ENCODE assay signal across 23 cellular contexts in genomic region chr18:23694642-23695430, GRCh38. TPM values are rescaled to one million over a fixed set of nuclear protein-coding genes. Genes with fewer than 3 reads are reported as not detected.
DNase-seq lines count a peak whose midpoint lies in the region; FAIRE-seq and TF ChIP-seq lines count a peak whose summit lies in the region.
"Had no signal": no experiment of that assay in that cellular context is flagged by ENCODE, and none has a peak within 500 bp of the region (broad histone marks: within the 10 kb centered on the region; RNA-seq: fewer than 3 reads in every experiment).

No MANE protein-coding gene starts in this region.

- no peak overlapping the region for H3K4ac ChIP-seq in mesendoderm (ENCODE audit: low read depth, low read length)

- no peak overlapping the region for H2BK15ac ChIP-seq in mesendoderm (replicated peaks; ENCODE audit: low read depth)

- no peak overlapping the region for H3K56ac ChIP-seq in mesendoderm (ENCODE audit: low read length)

- TF ChIP-seq CTCF in coronary artery (IDR thresholded peaks at IDR 0.05), result no peak

- H3K4me2 ChIP-seq in skeletal muscle satellite cell (ENCODE audit: low read length), result peak overlapping the region; percentile 15
- no peak overlapping the region for H3K4me2 ChIP-seq in mesendoderm (ENCODE audit: low read length)

- H3K4me3 ChIP-seq in coronary artery (no peak overlapping the region), skeletal muscle satellite cell (ENCODE audit: low read length) (peak overlapping the region; percentile 3), mesendoderm (ENCODE audit: low read length) (no peak overlapping the region)
- H3K4me3 ChIP-seq: left ventricle myocardium inferior, skin epidermis, tibial artery had no signal

- H2BK120ac ChIP-seq in mesendoderm (ENCODE audit: low read depth, low read length), result no peak overlapping the region

- H3K79me1 ChIP-seq in mesendoderm (ENCODE audit: low read length), result no peaks in the 10 kb centered on the region

- DNase-seq in DMS53 treated with DMSO at 0.1 percent for 48 hours (lab: John Stamatoyannopoulos, UW; ENCODE audit: unreplicated experiment) (peak; percentile 40), NCI-H69 (lab: John Stamatoyannopoulos, UW) (peak; percentile 42), coronary artery (ENCODE audit: low spot score) (peak; percentile 22), frontal cortex (ENCODE audit: low spot score in 2 of 2) (no peak), mesendoderm (no peak), NCI-H748 treated with DMSO at 0.1 percent for 48 hours (lab: John Stamatoyannopoulos, UW) (no peak)
- DNase-seq: activated CD4-positive, alpha-beta memory T cell treated with anti-CD3 and anti-CD28 coated beads, Interleukin-2, amount 10 ng/mL, durations not matched to agents 7 days and 5 days; activated naive CD4-positive, alpha-beta T cell treated with anti-CD3 and anti-CD28 coated beads, Interleukin-2, amount 50 U/mL, for 16 hours; activated T-cell treated with anti-CD3 and anti-CD28 coated beads, Interleukin-2, amount 50 U/mL, for 1 hour; aorta; COR-L47; effector CD8-positive, alpha-beta T cell; head of caudate nucleus; left ventricle myocardium inferior; NCI-H1694 treated with DMSO at 0.1 percent for 48 hours; NCI-H2227 treated with DMSO at 0.1 percent for 48 hours; NK-92 treated with Interleukin-12 subunit alpha and Interleukin-12 subunit beta, amount 100 ng/mL, for 24 hours; RPMI8226; stimulated activated naive CD8-positive, alpha-beta T cell treated with anti-CD3 and anti-CD28 coated beads, Interleukin-15, Interleukin-2, amounts not matched to agents 100 U/mL and 50 U/mL, for 24 hours; tibial artery had no signal

- H3K23ac ChIP-seq in mesendoderm (ENCODE audit: low read length), result no peak overlapping the region

- H4K8ac ChIP-seq in mesendoderm (ENCODE audit: low read depth, low read length), result no peak overlapping the region

- no peaks in the 10 kb centered on the region for H3K9me3 ChIP-seq in skeletal muscle satellite cell (replicated peaks; ENCODE audit: low read length)
- H3K9me3 ChIP-seq: left ventricle myocardium inferior, tibial artery had no signal

- H2AK5ac ChIP-seq in mesendoderm (ENCODE audit: low read length), result no peak overlapping the region

- H3K79me2 ChIP-seq in mesendoderm (ENCODE audit: control insufficient read depth, insufficient read depth, low read length), result no peaks in the 10 kb centered on the region

- H3K27me3 ChIP-seq in skeletal muscle satellite cell (ENCODE audit: control insufficient read depth, insufficient read depth, low read length), result peaks cover 7% of the 10 kb centered on the region
- H3K27me3 ChIP-seq in mesendoderm (ENCODE audit: insufficient read depth, low read length, poor library complexity), result peaks cover 7% of the 10 kb centered on the region

- H3K27ac ChIP-seq in coronary artery (no peak overlapping the region), mesendoderm (ENCODE audit: low read depth, low read length) (no peak overlapping the region)
- H3K27ac ChIP-seq: left ventricle myocardium inferior, tibial artery had no signal

- H4K5ac ChIP-seq in mesendoderm (ENCODE audit: low read length), result no peak overlapping the region

- WGBS in mesendoderm (ENCODE audit: extremely low coverage, insufficient coverage, low lambda C conversion rate), result no CpG with 5 or more reads among the region's 4 CpGs

- peaks cover 20% of the 10 kb centered on the region for H3K4me1 ChIP-seq in skeletal muscle satellite cell (ENCODE audit: control insufficient read depth, insufficient read depth, low read length)
- peaks cover 2% of the 10 kb centered on the region for H3K4me1 ChIP-seq in mesendoderm (ENCODE audit: control insufficient read depth, low read depth, low read length)

- no peaks in the 10 kb centered on the region for H3K36me3 ChIP-seq in skeletal muscle satellite cell (ENCODE audit: insufficient read depth, low read length)
- H3K36me3 ChIP-seq in mesendoderm (ENCODE audit: control insufficient read depth, insufficient read depth, low read length), result no peaks in the 10 kb centered on the region
- H3K36me3 ChIP-seq: left ventricle myocardium inferior, tibial artery had no signal

- no peak overlapping the region for H2BK5ac ChIP-seq in mesendoderm (ENCODE audit: low read length)

- H3K18ac ChIP-seq in mesendoderm (ENCODE audit: low read length), result no peak overlapping the region

- FAIRE-seq in frontal cortex (lab: Jason Lieb, UNC), result no peak
- FAIRE-seq: GM18507 had no signal

- no peak overlapping the region for H3K9ac ChIP-seq in skeletal muscle satellite cell (ENCODE audit: low read depth, low read length)
- no peak overlapping the region for H3K9ac ChIP-seq in mesendoderm (ENCODE audit: low read length)

RNA-seq across cellular contexts. Expression of gene LAMA3, which starts 5.6 kb away (rescaled TPM):
- 1.8 and 2.2 TPM in 2 replicates for total RNA-seq in skeletal muscle satellite cell (2012; rRNA removed)
- total RNA-seq in frontal cortex, result 1.2 TPM
- 0.70 TPM for polyA plus RNA-seq in mesendoderm (2013, experiment 1 of 2)
- 0.76 TPM for polyA plus RNA-seq in mesendoderm (2013, experiment 2 of 2)

RNA-seq across cellular contexts. Expression of gene ANKRD29, which starts 32.1 kb away (rescaled TPM):
- 3.0 and 3.3 TPM in 2 replicates for total RNA-seq in skeletal muscle satellite cell (2012; rRNA removed)
- 2.4 TPM for total RNA-seq in frontal cortex
- polyA plus RNA-seq in mesendoderm (2013, experiment 1 of 2), result 1.3 TPM
- polyA plus RNA-seq in mesendoderm (2013, experiment 2 of 2), result 1.5 TPM
- total RNA-seq: activated CD4-positive, alpha-beta memory T cell treated with anti-CD3 and anti-CD28 coated beads, Interleukin-2, amount 10 ng/mL, durations not matched to agents 7 days and 5 days had no signal

Comparison
In these comparisons a context has a peak if more than half of its experiments do, and no peak if none do; other contexts are left out.
1. DNase-seq: peak in DMS53 treated with DMSO at 0.1 percent for 48 hours (single experiment), NCI-H69 (single experiment) and coronary artery (single experiment); none in frontal cortex (0 of 2), mesendoderm (single experiment) and NCI-H748 treated with DMSO at 0.1 percent for 48 hours (single experiment).